ENCODE assay signal across 8 cellular contexts in genomic region chr19:13796301-13797057, GRCh38. TPM values are rescaled to one million over a fixed set of nuclear protein-coding genes. Genes with fewer than 3 reads are reported as not detected.
DNase-seq lines count a peak whose midpoint lies in the region; ATAC-seq lines count a peak whose summit lies in the region.

No MANE protein-coding gene starts in this region.

- no peak for DNase-seq in T-helper 2 cell treated with Interferon-gamma antibody and Interleukin-4, amounts not matched to agents 5 μg/mL and 100 μg/mL, for 36 hours (ENCODE audit: low spot score)
- DNase-seq in T-helper 2 cell: no peak
- DNase-seq in SJCRH30: peak; percentile 80 to 84
- DNase-seq in epidermal melanocyte (ENCODE audit: insufficient read length, low spot score): peak; percentile 71

- ATAC-seq in GM21515 (IDR thresholded peaks at IDR 0.05; ENCODE audit: unreplicated experiment) (no peak), GM18867 (IDR thresholded peaks at IDR 0.05; ENCODE audit: unreplicated experiment) (no peak), GM21528 (IDR thresholded peaks at IDR 0.05; ENCODE audit: low FRiP score, unreplicated experiment) (no peak)

- H3K4me1 ChIP-seq in SJCRH30: peaks cover 13% of the 10 kb centered on the region
- peaks cover 23% of the 10 kb centered on the region for H3K4me1 ChIP-seq in mucosa of stomach (ENCODE audit: control insufficient read depth, insufficient read depth, low read length)

- H3K36me3 Mint-ChIP-seq in T-helper 2 cell treated with Interferon-gamma antibody and Interleukin-4, amounts not matched to agents 5 μg/mL and 100 μg/mL, for 36 hours (ENCODE audit: low read depth): no peaks in the 10 kb centered on the region

- H3K36me3 ChIP-seq in SJCRH30 (peaks cover 9% of the 10 kb centered on the region), mucosa of stomach (ENCODE audit: control insufficient read depth, insufficient read depth, low read length) (no peaks in the 10 kb centered on the region)

- peaks cover 21% of the 10 kb centered on the region for H3K4me1 Mint-ChIP-seq in T-helper 2 cell treated with Interferon-gamma antibody and Interleukin-4, amounts not matched to agents 5 μg/mL and 100 μg/mL, for 36 hours (ENCODE audit: low read depth)

- peak overlapping the region; percentile 85 for H3K9ac ChIP-seq in mucosa of stomach (ENCODE audit: low read length)

- H3K4me3 ChIP-seq in SJCRH30: peak overlapping the region; percentile 75
- no peak overlapping the region for H3K4me3 ChIP-seq in mucosa of stomach (ENCODE audit: low read length)

- H3K4me3 Mint-ChIP-seq in T-helper 2 cell treated with Interferon-gamma antibody and Interleukin-4, amounts not matched to agents 5 μg/mL and 100 μg/mL, for 36 hours: peak overlapping the region; percentile 85

- H3K27ac Mint-ChIP-seq in T-helper 2 cell treated with Interferon-gamma antibody and Interleukin-4, amounts not matched to agents 5 μg/mL and 100 μg/mL, for 36 hours: peak overlapping the region; percentile 86

- no peaks in the 10 kb centered on the region for H3K27me3 Mint-ChIP-seq in T-helper 2 cell treated with Interferon-gamma antibody and Interleukin-4, amounts not matched to agents 5 μg/mL and 100 μg/mL, for 36 hours (ENCODE audit: low read depth)

- no peaks in the 10 kb centered on the region for H3K27me3 ChIP-seq in SJCRH30
- H3K27me3 ChIP-seq in mucosa of stomach (ENCODE audit: control insufficient read depth, insufficient read depth, low read length): no peaks in the 10 kb centered on the region

- H3K9me3 ChIP-seq in SJCRH30 (replicated peaks): no peaks in the 10 kb centered on the region
- no peaks in the 10 kb centered on the region for H3K9me3 ChIP-seq in mucosa of stomach (ENCODE audit: control insufficient read depth, low read length)

- peak overlapping the region; percentile 75 for H3K27ac ChIP-seq in SJCRH30

- H3K9me3 Mint-ChIP-seq in T-helper 2 cell treated with Interferon-gamma antibody and Interleukin-4, amounts not matched to agents 5 μg/mL and 100 μg/mL, for 36 hours: no peaks in the 10 kb centered on the region

RNA-seq across cellular contexts. Expression of gene ZSWIM4, which starts 1.2 kb away (rescaled TPM):
- total RNA-seq in SJCRH30 (2014; rRNA removed; shearing (Covaris generic)): 16.8 and 18.3 TPM in 2 replicates

RNA-seq across cellular contexts. Expression of gene C19orf53, which starts 22.2 kb away (rescaled TPM):
- total RNA-seq in SJCRH30 (2014; rRNA removed; shearing (Covaris generic)): 208 and 228 TPM in 2 replicates

RNA-seq across cellular contexts. Expression of gene MRI1, which starts 32.2 kb away (rescaled TPM):
- 35.4 and 37.2 TPM in 2 replicates for total RNA-seq in SJCRH30 (2014; rRNA removed; shearing (Covaris generic))

Comparison
In these comparisons a context has a peak if more than half of its experiments do, and no peak if none do; other contexts are left out.
1. DNase-seq: peak in SJCRH30 (2 of 2) and epidermal melanocyte (single experiment); none in T-helper 2 cell treated with Interferon-gamma antibody and Interleukin-4, amounts not matched to agents 5 μg/mL and 100 μg/mL, for 36 hours (single experiment) and T-helper 2 cell (0 of 5).